In the genomic region with DNA sequence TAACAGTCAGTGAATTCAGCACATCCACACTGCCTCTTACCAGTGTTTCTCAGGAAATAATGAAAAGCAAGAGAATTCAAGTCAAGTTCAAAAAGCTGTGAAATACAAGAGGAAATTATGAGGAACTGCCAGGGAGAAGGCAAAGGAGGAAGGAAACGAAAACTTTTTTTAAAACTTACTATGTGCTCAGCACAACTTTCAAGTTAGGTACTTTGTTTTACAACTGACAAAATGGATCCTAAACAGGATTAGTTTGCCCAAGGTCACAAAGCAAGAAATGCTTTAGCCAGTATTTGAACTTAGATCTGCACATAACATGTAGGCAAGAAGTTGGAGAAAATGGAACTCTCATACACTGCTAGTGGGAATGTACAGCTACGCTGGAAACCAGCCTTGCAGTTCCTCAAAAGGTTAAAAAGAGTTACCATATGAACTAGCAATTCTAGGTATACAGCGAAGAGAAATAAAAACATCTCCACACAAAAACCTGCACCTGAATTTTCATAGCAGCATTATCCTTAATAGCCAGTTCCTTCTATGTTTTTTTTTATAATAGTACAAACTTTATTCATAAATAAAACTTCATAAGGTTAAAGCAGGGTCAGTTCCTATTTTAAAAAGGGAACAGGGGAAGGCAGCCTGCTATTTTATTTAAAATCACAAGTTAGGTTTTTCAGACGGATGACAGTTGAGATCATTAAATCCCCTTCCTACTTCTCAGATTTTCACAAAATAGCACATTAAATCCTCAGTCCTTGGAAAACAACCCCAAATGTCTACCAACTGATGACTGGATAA, we compare ENCODE assay signal across 1 cellular context.
TF ChIP-seq lines count a peak whose summit lies in the region.

No MANE protein-coding gene starts in this region.

TF ChIP-seq in WTC11, 78 proteins besides CTCF, POLR2A, EP300 and RAD21 (continued from another document):
- TF ChIP-seq, protein P1, sequence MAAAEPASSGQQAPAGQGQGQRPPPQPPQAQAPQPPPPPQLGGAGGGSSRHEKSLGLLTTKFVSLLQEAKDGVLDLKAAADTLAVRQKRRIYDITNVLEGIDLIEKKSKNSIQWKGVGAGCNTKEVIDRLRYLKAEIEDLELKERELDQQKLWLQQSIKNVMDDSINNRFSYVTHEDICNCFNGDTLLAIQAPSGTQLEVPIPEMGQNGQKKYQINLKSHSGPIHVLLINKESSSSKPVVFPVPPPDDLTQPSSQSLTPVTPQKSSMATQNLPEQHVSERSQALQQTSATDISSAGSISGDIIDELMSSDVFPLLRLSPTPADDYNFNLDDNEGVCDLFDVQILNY (CRISPR knock-in tag; IDR thresholded peaks at IDR 0.05): no peak
- no peak for TF ChIP-seq ZNF121 (CRISPR knock-in tag; IDR thresholded peaks at IDR 0.05)
- TF ChIP-seq, protein P2, sequence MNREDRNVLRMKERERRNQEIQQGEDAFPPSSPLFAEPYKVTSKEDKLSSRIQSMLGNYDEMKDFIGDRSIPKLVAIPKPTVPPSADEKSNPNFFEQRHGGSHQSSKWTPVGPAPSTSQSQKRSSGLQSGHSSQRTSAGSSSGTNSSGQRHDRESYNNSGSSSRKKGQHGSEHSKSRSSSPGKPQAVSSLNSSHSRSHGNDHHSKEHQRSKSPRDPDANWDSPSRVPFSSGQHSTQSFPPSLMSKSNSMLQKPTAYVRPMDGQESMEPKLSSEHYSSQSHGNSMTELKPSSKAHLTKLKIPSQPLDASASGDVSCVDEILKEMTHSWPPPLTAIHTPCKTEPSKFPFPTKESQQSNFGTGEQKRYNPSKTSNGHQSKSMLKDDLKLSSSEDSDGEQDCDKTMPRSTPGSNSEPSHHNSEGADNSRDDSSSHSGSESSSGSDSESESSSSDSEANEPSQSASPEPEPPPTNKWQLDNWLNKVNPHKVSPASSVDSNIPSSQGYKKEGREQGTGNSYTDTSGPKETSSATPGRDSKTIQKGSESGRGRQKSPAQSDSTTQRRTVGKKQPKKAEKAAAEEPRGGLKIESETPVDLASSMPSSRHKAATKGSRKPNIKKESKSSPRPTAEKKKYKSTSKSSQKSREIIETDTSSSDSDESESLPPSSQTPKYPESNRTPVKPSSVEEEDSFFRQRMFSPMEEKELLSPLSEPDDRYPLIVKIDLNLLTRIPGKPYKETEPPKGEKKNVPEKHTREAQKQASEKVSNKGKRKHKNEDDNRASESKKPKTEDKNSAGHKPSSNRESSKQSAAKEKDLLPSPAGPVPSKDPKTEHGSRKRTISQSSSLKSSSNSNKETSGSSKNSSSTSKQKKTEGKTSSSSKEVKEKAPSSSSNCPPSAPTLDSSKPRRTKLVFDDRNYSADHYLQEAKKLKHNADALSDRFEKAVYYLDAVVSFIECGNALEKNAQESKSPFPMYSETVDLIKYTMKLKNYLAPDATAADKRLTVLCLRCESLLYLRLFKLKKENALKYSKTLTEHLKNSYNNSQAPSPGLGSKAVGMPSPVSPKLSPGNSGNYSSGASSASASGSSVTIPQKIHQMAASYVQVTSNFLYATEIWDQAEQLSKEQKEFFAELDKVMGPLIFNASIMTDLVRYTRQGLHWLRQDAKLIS (CRISPR knock-in tag; IDR thresholded peaks at IDR 0.05; ENCODE audit: borderline replicate concordance): no peak
- no peak for TF ChIP-seq NR2C2 (CRISPR knock-in tag; IDR thresholded peaks at IDR 0.05)
- no peak for TF ChIP-seq FOXJ3 (CRISPR knock-in tag; IDR thresholded peaks at IDR 0.05; ENCODE audit: borderline replicate concordance)
- no peak for TF ChIP-seq GRHL2 (CRISPR knock-in tag; IDR thresholded peaks at IDR 0.05; ENCODE audit: insufficient replicate concordance, severe bottlenecking)
- TF ChIP-seq ZNF138 (CRISPR knock-in tag; conservative IDR thresholded peaks at IDR 0.05): no peak
- no peak for TF ChIP-seq TEAD4 (CRISPR knock-in tag; IDR thresholded peaks at IDR 0.05)
